ENCODE assay signal across 27 cellular contexts in the genomic region with DNA sequence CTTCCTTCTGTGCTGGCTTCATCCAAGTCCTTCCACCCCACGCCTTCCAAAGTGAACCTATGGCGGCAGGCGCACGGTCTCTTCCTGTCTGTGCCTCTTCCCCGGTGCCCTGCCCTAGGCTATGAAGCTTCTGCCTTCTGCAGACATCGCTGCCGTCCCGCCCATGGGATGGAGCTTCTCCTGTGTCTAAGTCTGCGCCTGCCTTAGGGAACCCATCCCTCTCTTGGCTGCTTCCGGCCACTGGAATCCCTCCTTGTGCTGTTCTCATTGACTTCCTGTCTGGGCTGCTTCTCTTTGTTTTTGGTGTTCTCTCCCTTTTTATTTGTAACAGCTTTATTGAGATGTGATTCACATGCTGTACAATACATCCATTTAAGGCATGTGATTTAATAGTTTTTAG.
"Had no signal": no experiment of that assay in that cellular context is flagged by ENCODE, and none has a peak within 500 bp of the region (broad histone marks: within the 10 kb centered on the region; RNA-seq: fewer than 3 reads in every experiment).

No MANE protein-coding gene starts in this region.

- H3K4me3 ChIP-seq: adrenal gland, K562, SJSA1 had no signal

- H3K9me3 Mint-ChIP-seq: activated CD4-positive, alpha-beta memory T cell treated with anti-CD3 and anti-CD28 coated beads, Interleukin-2, amount 10 ng/mL, durations not matched to agents 7 days and 5 days had no signal

- H3K4me1 ChIP-seq: adrenal gland, SJSA1 had no signal

- H3K36me3 ChIP-seq: adrenal gland, SJSA1 had no signal

- H3K27me3 Mint-ChIP-seq: activated B cell treated with CpG ODN at 0.5 μM for 24 hours; activated CD4-positive, alpha-beta memory T cell treated with anti-CD3 and anti-CD28 coated beads, Interleukin-2, amount 10 ng/mL, durations not matched to agents 7 days and 5 days; activated CD4-positive, alpha-beta T cell treated with anti-CD3 and anti-CD28 coated beads for 36 hours; activated naive CD8-positive, alpha-beta T cell treated with anti-CD3 and anti-CD28 coated beads, Interleukin-2, amount 10 ng/mL, durations not matched to agents 7 days and 5 days had no signal

- H3K27me3 ChIP-seq: adrenal gland, SJSA1 had no signal

- H3K9me3 ChIP-seq: adrenal gland, SJSA1 had no signal

- DNase-seq: activated B cell treated with CpG ODN at 0.5 μM for 24 hours; activated CD4-positive, alpha-beta memory T cell treated with anti-CD3 and anti-CD28 coated beads, Interleukin-2, amount 10 ng/mL, durations not matched to agents 7 days and 5 days; activated CD4-positive, alpha-beta T cell treated with anti-CD3 and anti-CD28 coated beads for 36 hours; activated CD4-positive, alpha-beta T cell treated with anti-CD3 and anti-CD28 coated beads, Interleukin-2, amount 50 U/mL, for 1 hour; activated CD8-positive, alpha-beta memory T cell treated with anti-CD3 and anti-CD28 coated beads, Interleukin-2, amount 50 U/mL, for 48 hours; activated naive CD4-positive, alpha-beta T cell treated with anti-CD3 and anti-CD28 coated beads, Interleukin-2, amount 50 U/mL, for 16 hours; activated naive CD8-positive, alpha-beta T cell treated with anti-CD3 and anti-CD28 coated beads, Interleukin-2, amount 10 ng/mL, durations not matched to agents 7 days and 5 days; activated T-cell treated with anti-CD3 and anti-CD28 coated beads, Interleukin-2, amount 50 U/mL, for 1 hour; adrenal gland; aorta; central memory CD4-positive, alpha-beta T cell; Karpas-422; NCI-H1105 treated with DMSO at 0.1 percent for 48 hours; NCI-H1436 treated with DMSO at 0.1 percent for 48 hours; NCI-H187; NCI-H2081; NCI-H510A treated with DMSO at 0.1 percent for 48 hours; NCI-H69; NK-92 treated with Interleukin-12 subunit alpha and Interleukin-12 subunit beta, amount 100 ng/mL, for 24 hours; OCI-M1; SHP77; T-helper 2 cell; T1000 had no signal

- H3K27ac Mint-ChIP-seq: activated B cell treated with CpG ODN at 0.5 μM for 24 hours; activated CD4-positive, alpha-beta memory T cell treated with anti-CD3 and anti-CD28 coated beads, Interleukin-2, amount 10 ng/mL, durations not matched to agents 7 days and 5 days; activated CD4-positive, alpha-beta T cell treated with anti-CD3 and anti-CD28 coated beads for 36 hours; activated naive CD8-positive, alpha-beta T cell treated with anti-CD3 and anti-CD28 coated beads, Interleukin-2, amount 10 ng/mL, durations not matched to agents 7 days and 5 days had no signal

- H3K4me3 Mint-ChIP-seq: activated B cell treated with CpG ODN at 0.5 μM for 24 hours; activated CD4-positive, alpha-beta memory T cell treated with anti-CD3 and anti-CD28 coated beads, Interleukin-2, amount 10 ng/mL, durations not matched to agents 7 days and 5 days; activated CD4-positive, alpha-beta T cell treated with anti-CD3 and anti-CD28 coated beads for 36 hours; activated naive CD8-positive, alpha-beta T cell treated with anti-CD3 and anti-CD28 coated beads, Interleukin-2, amount 10 ng/mL, durations not matched to agents 7 days and 5 days had no signal

- H3K4me1 Mint-ChIP-seq: activated CD4-positive, alpha-beta memory T cell treated with anti-CD3 and anti-CD28 coated beads, Interleukin-2, amount 10 ng/mL, durations not matched to agents 7 days and 5 days; activated naive CD8-positive, alpha-beta T cell treated with anti-CD3 and anti-CD28 coated beads, Interleukin-2, amount 10 ng/mL, durations not matched to agents 7 days and 5 days had no signal

- ATAC-seq: activated CD4-positive, alpha-beta T cell treated with anti-CD3 and anti-CD28 coated beads for 36 hours; K562; Panc1 had no signal

- H3K27ac ChIP-seq: adrenal gland, RWPE1, SJSA1 had no signal
